9 cellular contexts compared by ENCODE assay signal in the genomic region with DNA sequence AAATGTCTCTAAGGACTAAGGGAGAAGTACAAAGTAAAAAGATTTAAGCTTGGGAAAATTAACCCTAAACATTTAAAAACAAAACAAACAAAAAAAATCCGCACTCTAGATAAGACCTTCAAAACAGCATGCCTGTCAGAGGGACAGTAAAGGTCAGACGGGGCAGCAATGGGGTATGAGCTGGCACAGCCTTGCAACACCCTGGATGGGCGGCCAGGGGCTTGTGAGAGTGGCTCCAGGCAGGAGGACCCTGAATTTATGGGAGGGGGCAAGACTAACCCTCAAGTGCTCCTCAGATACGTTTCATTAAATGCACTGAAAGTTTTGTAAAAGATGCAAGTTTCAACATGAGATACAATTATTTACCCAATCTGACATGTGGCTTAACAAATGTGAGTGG.
A peak's percentile ranks its signal among the peaks of the same experiment; 100 is the strongest.
DNase-seq lines count a peak whose midpoint lies in the region; ATAC-seq and TF ChIP-seq lines count a peak whose summit lies in the region.
"Had no signal": no experiment of that assay in that cellular context is flagged by ENCODE, and none has a peak within 500 bp of the region (broad histone marks: within the 10 kb centered on the region; RNA-seq: fewer than 3 reads in every experiment).

No MANE protein-coding gene starts in this region.

- peaks cover 8% of the 10 kb centered on the region for H3K36me3 Mint-ChIP-seq in T-helper 1 cell treated with Interleukin-12 subunit alpha and Interleukin-12 subunit beta and Interleukin-4 antibody, amounts not matched to agents 30 μg/mL and 1 μg/mL, for 36 hours (ENCODE audit: low read depth)
- no peaks in the 10 kb centered on the region for H3K36me3 Mint-ChIP-seq in glutamatergic neuron (ENCODE audit: unreplicated experiment)
- H3K36me3 Mint-ChIP-seq in stimulated activated effector memory CD8-positive, alpha-beta T cell treated with anti-CD3 and anti-CD28 coated beads, Interleukin-12 subunit alpha, Interleukin-12 subunit beta, amount 100 ng/mL, for 72 hours: peaks cover 51% of the 10 kb centered on the region

- H3K9me3 Mint-ChIP-seq in T-helper 1 cell treated with Interleukin-12 subunit alpha and Interleukin-12 subunit beta and Interleukin-4 antibody, amounts not matched to agents 30 μg/mL and 1 μg/mL, for 36 hours: no peaks in the 10 kb centered on the region
- H3K9me3 Mint-ChIP-seq in glutamatergic neuron (ENCODE audit: unreplicated experiment): peaks cover 44% of the 10 kb centered on the region
- no peaks in the 10 kb centered on the region for H3K9me3 Mint-ChIP-seq in stimulated activated effector memory CD8-positive, alpha-beta T cell treated with anti-CD3 and anti-CD28 coated beads, Interleukin-12 subunit alpha, Interleukin-12 subunit beta, amount 100 ng/mL, for 72 hours

- no peak overlapping the region for H2AFZ ChIP-seq in SU-DHL-6 (ENCODE audit: low read depth, low read length, severe bottlenecking)

- H3K4me2 ChIP-seq in SU-DHL-6 (ENCODE audit: low read depth, low read length, poor library complexity, severe bottlenecking): peak overlapping the region; percentile 47

- no peaks in the 10 kb centered on the region for H3K9me2 ChIP-seq in SU-DHL-6 (replicated peaks; ENCODE audit: insufficient read depth, low read length)

- no peaks in the 10 kb centered on the region for H3K9me3 ChIP-seq in SU-DHL-6 (ENCODE audit: insufficient read depth, low read length)

- H3K36me3 ChIP-seq in SU-DHL-6 (ENCODE audit: low read length): no peaks in the 10 kb centered on the region

- H3K27ac Mint-ChIP-seq in T-helper 1 cell treated with Interleukin-12 subunit alpha and Interleukin-12 subunit beta and Interleukin-4 antibody, amounts not matched to agents 30 μg/mL and 1 μg/mL, for 36 hours: peak overlapping the region; percentile 91
- H3K27ac Mint-ChIP-seq in glutamatergic neuron (ENCODE audit: unreplicated experiment): peak overlapping the region; percentile 13
- H3K27ac Mint-ChIP-seq in stimulated activated effector memory CD8-positive, alpha-beta T cell treated with anti-CD3 and anti-CD28 coated beads, Interleukin-12 subunit alpha, Interleukin-12 subunit beta, amount 100 ng/mL, for 72 hours: peak overlapping the region; percentile 91

- DNase-seq in T-helper 1 cell (no peak), glutamatergic neuron (no peak), occipital lobe (lab: John Stamatoyannopoulos, UW) (no peak), NCI-H146 (lab: John Stamatoyannopoulos, UW) (no peak)
- no peak for DNase-seq in stimulated activated effector memory CD8-positive, alpha-beta T cell treated with anti-CD3 and anti-CD28 coated beads, Interleukin-12 subunit alpha, Interleukin-12 subunit beta, amount 100 ng/mL, for 72 hours (ENCODE audit: low spot score in 2 of 2)
- DNase-seq: NCI-H524 treated with DMSO at 0.1 percent for 48 hours had no signal

- no peak for ATAC-seq in stimulated activated effector memory CD8-positive, alpha-beta T cell treated with anti-CD3 and anti-CD28 coated beads, Interleukin-12 subunit alpha, Interleukin-12 subunit beta, amount 100 ng/mL, for 72 hours
- no peak for ATAC-seq in HG02610 (IDR thresholded peaks at IDR 0.05; ENCODE audit: unreplicated experiment)

- no peak overlapping the region for H3K4me3 ChIP-seq in SU-DHL-6 (ENCODE audit: insufficient read depth, low read length, poor library complexity, severe bottlenecking)

- H3K9ac ChIP-seq in SU-DHL-6 (ENCODE audit: low read length): peak overlapping the region; percentile 1; the same call in 1 of the 2 replicates

- TF ChIP-seq CTCF in SU-DHL-6 (IDR thresholded peaks at IDR 0.05; ENCODE audit: insufficient read depth, low read length, poor library complexity, severe bottlenecking): no peak
- no peak for TF ChIP-seq CTCF in glutamatergic neuron (IDR thresholded peaks at IDR 0.05; ENCODE audit: partially characterized antibody, unreplicated experiment)

- H3K4me1 Mint-ChIP-seq in T-helper 1 cell treated with Interleukin-12 subunit alpha and Interleukin-12 subunit beta and Interleukin-4 antibody, amounts not matched to agents 30 μg/mL and 1 μg/mL, for 36 hours (ENCODE audit: low read depth): peaks cover 86% of the 10 kb centered on the region
- peaks cover 74% of the 10 kb centered on the region for H3K4me1 Mint-ChIP-seq in glutamatergic neuron (ENCODE audit: low read depth, unreplicated experiment)
- H3K4me1 Mint-ChIP-seq in stimulated activated effector memory CD8-positive, alpha-beta T cell treated with anti-CD3 and anti-CD28 coated beads, Interleukin-12 subunit alpha, Interleukin-12 subunit beta, amount 100 ng/mL, for 72 hours: peaks cover 97% of the 10 kb centered on the region

- H3K27me3 ChIP-seq in SU-DHL-6 (ENCODE audit: low read length): no peaks in the 10 kb centered on the region

- peak overlapping the region; percentile 80 for H3K4me3 Mint-ChIP-seq in T-helper 1 cell treated with Interleukin-12 subunit alpha and Interleukin-12 subunit beta and Interleukin-4 antibody, amounts not matched to agents 30 μg/mL and 1 μg/mL, for 36 hours
- no peak overlapping the region for H3K4me3 Mint-ChIP-seq in glutamatergic neuron (ENCODE audit: unreplicated experiment)
- H3K4me3 Mint-ChIP-seq in stimulated activated effector memory CD8-positive, alpha-beta T cell treated with anti-CD3 and anti-CD28 coated beads, Interleukin-12 subunit alpha, Interleukin-12 subunit beta, amount 100 ng/mL, for 72 hours: peak overlapping the region; percentile 67

- H3K79me2 ChIP-seq in SU-DHL-6 (ENCODE audit: insufficient read depth, low read length): peaks cover 95% of the 10 kb centered on the region

- 0 out of 2 replicates have a peak, but pooled peaks cover 4% of the 10 kb centered on the region for H3F3A ChIP-seq in SU-DHL-6 (ENCODE audit: insufficient read depth)

- H4K20me1 ChIP-seq in SU-DHL-6 (ENCODE audit: low read depth, low read length): peaks cover 28% of the 10 kb centered on the region; the same call in 1 of the 2 replicates

- no peaks in the 10 kb centered on the region for H3K27me3 Mint-ChIP-seq in T-helper 1 cell treated with Interleukin-12 subunit alpha and Interleukin-12 subunit beta and Interleukin-4 antibody, amounts not matched to agents 30 μg/mL and 1 μg/mL, for 36 hours (ENCODE audit: low read depth)
- H3K27me3 Mint-ChIP-seq in glutamatergic neuron (ENCODE audit: unreplicated experiment): peaks cover 17% of the 10 kb centered on the region

- peak overlapping the region; percentile 61 for H3K27ac ChIP-seq in SU-DHL-6 (ENCODE audit: low read depth, low read length)

Comparison
In these comparisons a context has a peak if more than half of its experiments do, and no peak if none do; other contexts are left out.
1. H3K27ac Mint-ChIP-seq: peak in every context shown above with its lines; median percentile 91 in T-helper 1 cell treated with Interleukin-12 subunit alpha and Interleukin-12 subunit beta and Interleukin-4 antibody, amounts not matched to agents 30 μg/mL and 1 μg/mL, for 36 hours; 91 in stimulated activated effector memory CD8-positive, alpha-beta T cell treated with anti-CD3 and anti-CD28 coated beads, Interleukin-12 subunit alpha, Interleukin-12 subunit beta, amount 100 ng/mL, for 72 hours; 13 in glutamatergic neuron.